18 cellular contexts compared by ENCODE assay signal in the genomic region with DNA sequence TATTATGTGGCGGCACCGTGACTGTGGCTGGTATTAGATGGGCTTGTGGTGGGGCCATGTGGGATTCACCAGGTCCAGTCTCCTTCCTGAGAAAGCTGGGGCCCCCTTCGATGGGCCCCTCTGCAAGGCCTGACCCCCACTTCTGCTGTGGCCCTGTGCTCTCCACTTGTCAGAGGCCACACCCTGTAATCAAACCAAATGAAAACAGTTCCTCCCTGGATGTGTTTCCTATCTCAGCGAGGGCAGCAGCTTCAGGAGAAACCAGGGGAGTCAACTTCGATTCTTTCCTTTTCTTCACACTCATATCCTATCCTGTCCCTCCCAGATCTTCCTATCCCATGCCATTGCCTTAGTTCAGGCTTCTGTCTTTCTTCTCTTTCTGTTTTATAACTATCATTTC. TPM values are rescaled to one million over a fixed set of nuclear protein-coding genes. Genes with fewer than 3 reads are reported as not detected.
DNase-seq lines count a peak whose midpoint lies in the region; TF ChIP-seq lines count a peak whose summit lies in the region.
"Had no signal": no experiment of that assay in that cellular context is flagged by ENCODE, and none has a peak within 500 bp of the region (broad histone marks: within the 10 kb centered on the region; RNA-seq: fewer than 3 reads in every experiment).

No MANE protein-coding gene starts in this region.

- no peak overlapping the region for H3K27ac ChIP-seq in substantia nigra (ENCODE audit: low read depth, low read length, poor library complexity, severe bottlenecking)
- H3K27ac ChIP-seq: 22Rv1, BLaER1 had no signal

- H3K4me3 ChIP-seq in adipocyte (ENCODE audit: low read length) (no peak overlapping the region), skeletal muscle satellite cell (ENCODE audit: low read length) (no peak overlapping the region)
- H3K4me3 ChIP-seq: BLaER1 had no signal

- H3K9ac ChIP-seq in adipocyte (ENCODE audit: low read length) (peak overlapping the region; percentile 25), skeletal muscle satellite cell (ENCODE audit: low read depth, low read length) (peak overlapping the region; percentile 12)
- H3K9ac ChIP-seq: BLaER1 had no signal

- H3K27me3 ChIP-seq in adipocyte (replicated peaks; ENCODE audit: control insufficient read depth, insufficient read depth, low read length) = no peaks in the 10 kb centered on the region
- H3K27me3 ChIP-seq in skeletal muscle satellite cell (ENCODE audit: control insufficient read depth, insufficient read depth, low read length) = no peaks in the 10 kb centered on the region
- H3K27me3 ChIP-seq: BLaER1 had no signal

- TF ChIP-seq CTCF in glutamatergic neuron (IDR thresholded peaks at IDR 0.05; ENCODE audit: partially characterized antibody, unreplicated experiment) (no peak), type B pancreatic cell (conservative IDR thresholded peaks at IDR 0.05) (no peak)

- no peaks in the 10 kb centered on the region for H3K4me1 Mint-ChIP-seq in glutamatergic neuron (ENCODE audit: low read depth, unreplicated experiment)
- peaks cover 15% of the 10 kb centered on the region for H3K4me1 Mint-ChIP-seq in type B pancreatic cell (ENCODE audit: unreplicated experiment)
- H3K4me1 Mint-ChIP-seq: CD8-positive, alpha-beta memory T cell; IgD-negative memory B cell had no signal

- no peaks in the 10 kb centered on the region for H3K36me3 ChIP-seq in adipocyte (ENCODE audit: control insufficient read depth, insufficient read depth, low read length, severe bottlenecking)
- H3K36me3 ChIP-seq in skeletal muscle satellite cell (ENCODE audit: insufficient read depth, low read length) = peaks cover 1% of the 10 kb centered on the region
- H3K36me3 ChIP-seq: BLaER1 had no signal

- peak; percentile 47 for DNase-seq in NCI-H2227 (lab: John Stamatoyannopoulos, UW; ENCODE audit: unreplicated experiment)
- DNase-seq in NCI-H2227 treated with DMSO at 0.1 percent for 48 hours (lab: John Stamatoyannopoulos, UW) = no peak
- no peak for DNase-seq in adipocyte (ENCODE audit: low read depth)
- DNase-seq in glutamatergic neuron = no peak
- DNase-seq in substantia nigra (lab: John Stamatoyannopoulos, UW) = no peak
- no peak for DNase-seq in T-helper 1 cell
- no peak for DNase-seq in type B pancreatic cell (ENCODE audit: extremely low spot score, unreplicated experiment)
- DNase-seq: CD8-positive, alpha-beta memory T cell; DMS79 treated with DMSO at 0.1 percent for 48 hours; Kasumi-1; NCI-H1105 treated with DMSO at 0.1 percent for 48 hours; NCI-H187 treated with DMSO at 0.1 percent for 48 hours; NCI-H446 treated with DMSO at 0.1 percent for 48 hours; NCI-H774 had no signal

- H3K9me3 Mint-ChIP-seq in glutamatergic neuron (ENCODE audit: unreplicated experiment) = no peaks in the 10 kb centered on the region
- H3K9me3 Mint-ChIP-seq in type B pancreatic cell = no peaks in the 10 kb centered on the region
- H3K9me3 Mint-ChIP-seq: CD8-positive, alpha-beta memory T cell; IgD-negative memory B cell had no signal

- H3K4me1 ChIP-seq in adipocyte (ENCODE audit: control insufficient read depth, insufficient read depth, low read length) = peaks cover 20% of the 10 kb centered on the region
- peaks cover 23% of the 10 kb centered on the region for H3K4me1 ChIP-seq in skeletal muscle satellite cell (ENCODE audit: control insufficient read depth, insufficient read depth, low read length)
- H3K4me1 ChIP-seq: BLaER1 had no signal

- H3K4me2 ChIP-seq in skeletal muscle satellite cell (ENCODE audit: low read length) = peak overlapping the region; percentile 42
- H3K4me2 ChIP-seq: BLaER1 had no signal

- H3K27me3 Mint-ChIP-seq in glutamatergic neuron (ENCODE audit: unreplicated experiment) (no peaks in the 10 kb centered on the region), type B pancreatic cell (peaks cover 4% of the 10 kb centered on the region)

- H3K9me3 ChIP-seq in adipocyte (ENCODE audit: control insufficient read depth, low read length) (no peaks in the 10 kb centered on the region), skeletal muscle satellite cell (replicated peaks; ENCODE audit: low read length) (no peaks in the 10 kb centered on the region)
- H3K9me3 ChIP-seq: BLaER1 had no signal

- peak overlapping the region; percentile 18 for H3K27ac Mint-ChIP-seq in glutamatergic neuron (ENCODE audit: unreplicated experiment)
- H3K27ac Mint-ChIP-seq in type B pancreatic cell = no peak overlapping the region
- H3K27ac Mint-ChIP-seq: CD8-positive, alpha-beta memory T cell; IgD-negative memory B cell had no signal

- H3K36me3 Mint-ChIP-seq in glutamatergic neuron (ENCODE audit: unreplicated experiment) = no peaks in the 10 kb centered on the region
- no peaks in the 10 kb centered on the region for H3K36me3 Mint-ChIP-seq in type B pancreatic cell
- H3K36me3 Mint-ChIP-seq: CD8-positive, alpha-beta memory T cell; IgD-negative memory B cell had no signal

- H3K4me3 Mint-ChIP-seq in glutamatergic neuron (ENCODE audit: unreplicated experiment) (no peak overlapping the region), type B pancreatic cell (no peak overlapping the region)
- H3K4me3 Mint-ChIP-seq: CD8-positive, alpha-beta memory T cell; IgD-negative memory B cell had no signal

RNA-seq across cellular contexts. Expression of gene INSC, which starts 43.0 kb away (rescaled TPM):
- total RNA-seq in glutamatergic neuron (ENCODE audit: unreplicated experiment) (not detected), type B pancreatic cell (ENCODE audit: low replicate concordance) (1.2 TPM in 1 of 2 replicates, not detected in the other)
- total RNA-seq in skeletal muscle satellite cell (2012; rRNA removed) = 22.1 and 42.4 TPM in 2 replicates
- total RNA-seq: CD8-positive, alpha-beta memory T cell had no signal
